10 cellular contexts compared by ENCODE assay signal in the genomic region with DNA sequence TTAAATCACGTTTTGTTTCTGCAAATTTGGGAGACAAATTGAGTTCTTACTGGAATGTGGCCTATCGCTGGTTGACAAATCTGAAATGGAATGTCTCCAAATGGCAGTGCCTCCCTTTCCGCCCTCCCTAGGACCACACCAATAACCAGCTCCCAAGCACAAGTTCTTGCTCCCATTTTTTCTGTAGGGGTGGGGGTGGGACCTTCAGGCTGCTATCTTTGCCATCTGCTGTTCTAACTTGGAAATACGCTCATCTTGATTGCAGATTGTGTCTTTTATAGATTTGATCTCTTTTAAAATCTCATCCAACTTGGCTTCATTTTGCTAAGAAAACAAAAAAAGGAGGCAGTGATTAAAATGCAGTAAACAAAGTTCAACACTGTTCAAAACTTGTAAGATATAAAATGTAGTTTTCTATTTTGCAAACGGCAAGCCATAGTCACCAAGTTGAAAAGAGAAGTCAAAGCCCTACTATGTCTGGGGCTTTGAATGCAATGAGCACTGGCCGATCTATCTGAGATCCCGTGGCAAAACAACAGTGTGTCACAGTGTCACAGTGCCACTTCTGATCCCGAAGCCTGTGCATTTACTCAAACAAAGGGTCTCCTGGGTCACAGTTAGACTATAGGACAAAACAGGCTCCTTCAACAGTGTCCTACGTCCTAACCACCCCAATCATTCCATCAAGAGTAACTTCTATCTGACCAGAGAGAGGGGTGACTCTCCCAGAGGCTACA. TPM values are rescaled to one million over a fixed set of nuclear protein-coding genes. Genes with fewer than 3 reads are reported as not detected.
DNase-seq lines count a peak whose midpoint lies in the region; ATAC-seq and TF ChIP-seq lines count a peak whose summit lies in the region.
"Had no signal": no experiment of that assay in that cellular context is flagged by ENCODE, and none has a peak within 500 bp of the region (broad histone marks: within the 10 kb centered on the region; RNA-seq: fewer than 3 reads in every experiment).

No MANE protein-coding gene starts in this region.

- H3K9me3 Mint-ChIP-seq in activated naive CD4-positive, alpha-beta T cell treated with anti-CD3 and anti-CD28 coated beads, Interleukin-2, amount 10 ng/mL, durations not matched to agents 7 days and 5 days = no peaks in the 10 kb centered on the region
- H3K9me3 Mint-ChIP-seq in activated naive CD4-positive, alpha-beta T cell treated with anti-CD3 and anti-CD28 coated beads, Interleukin-2, amount 50 U/mL, for 72 hours = no peaks in the 10 kb centered on the region
- H3K9me3 Mint-ChIP-seq in activated T-helper 17 cell treated with anti-CD3 and anti-CD28 coated beads, Interleukin-2, amount 50 U/mL, for 72 hours = no peaks in the 10 kb centered on the region

- H3K27me3 ChIP-seq in iPS-20b (ENCODE audit: insufficient read depth, low read length) (no peaks in the 10 kb centered on the region), thoracic aorta (replicated peaks; ENCODE audit: insufficient read depth) (no peaks in the 10 kb centered on the region)

- no peak for ATAC-seq in activated naive CD4-positive, alpha-beta T cell treated with anti-CD3 and anti-CD28 coated beads, Interleukin-2, amount 50 U/mL, for 72 hours
- no peak for ATAC-seq in activated T-helper 17 cell treated with anti-CD3 and anti-CD28 coated beads, Interleukin-2, amount 50 U/mL, for 72 hours (replicated peaks)
- ATAC-seq in thoracic aorta (ENCODE audit: insufficient number of reproducible peaks, low FRiP score, low read depth) (no peak), HG02588 (IDR thresholded peaks at IDR 0.05; ENCODE audit: unreplicated experiment) (no peak)

- no peaks in the 10 kb centered on the region for H3K9me3 ChIP-seq in iPS-20b (ENCODE audit: insufficient read depth, low read depth, low read length)
- no peaks in the 10 kb centered on the region for H3K9me3 ChIP-seq in thoracic aorta

- H3K4me3 ChIP-seq in iPS-20b (ENCODE audit: low read length) (no peak overlapping the region), thoracic aorta (no peak overlapping the region)

- peaks cover 83% of the 10 kb centered on the region for H3K36me3 ChIP-seq in iPS-20b (ENCODE audit: insufficient read depth, low read depth, low read length)
- peaks cover 41% of the 10 kb centered on the region for H3K36me3 ChIP-seq in thoracic aorta

- H3K4me1 Mint-ChIP-seq in activated naive CD4-positive, alpha-beta T cell treated with anti-CD3 and anti-CD28 coated beads, Interleukin-2, amount 10 ng/mL, durations not matched to agents 7 days and 5 days = peaks cover 41% of the 10 kb centered on the region
- peaks cover 29% of the 10 kb centered on the region for H3K4me1 Mint-ChIP-seq in activated T-helper 17 cell treated with anti-CD3 and anti-CD28 coated beads, Interleukin-2, amount 50 U/mL, for 72 hours

- peaks cover 2% of the 10 kb centered on the region for H3K36me3 Mint-ChIP-seq in activated naive CD4-positive, alpha-beta T cell treated with anti-CD3 and anti-CD28 coated beads, Interleukin-2, amount 10 ng/mL, durations not matched to agents 7 days and 5 days
- H3K36me3 Mint-ChIP-seq in activated naive CD4-positive, alpha-beta T cell treated with anti-CD3 and anti-CD28 coated beads, Interleukin-2, amount 50 U/mL, for 72 hours = peaks cover 5 to 19% of the 10 kb centered on the region in 2 donors
- H3K36me3 Mint-ChIP-seq in activated T-helper 17 cell treated with anti-CD3 and anti-CD28 coated beads, Interleukin-2, amount 50 U/mL, for 72 hours (ENCODE audit: low read depth) = peaks cover 53% of the 10 kb centered on the region

- peak overlapping the region; percentile 2 for H3K27ac Mint-ChIP-seq in activated naive CD4-positive, alpha-beta T cell treated with anti-CD3 and anti-CD28 coated beads, Interleukin-2, amount 10 ng/mL, durations not matched to agents 7 days and 5 days
- H3K27ac Mint-ChIP-seq in activated naive CD4-positive, alpha-beta T cell treated with anti-CD3 and anti-CD28 coated beads, Interleukin-2, amount 50 U/mL, for 72 hours = peak overlapping the region in 1 of 2 donors; percentile 20
- H3K27ac Mint-ChIP-seq in activated T-helper 17 cell treated with anti-CD3 and anti-CD28 coated beads, Interleukin-2, amount 50 U/mL, for 72 hours = peak overlapping the region; percentile 58

- H3K4me3 Mint-ChIP-seq in activated naive CD4-positive, alpha-beta T cell treated with anti-CD3 and anti-CD28 coated beads, Interleukin-2, amount 10 ng/mL, durations not matched to agents 7 days and 5 days = no peak overlapping the region
- no peak overlapping the region for H3K4me3 Mint-ChIP-seq in activated T-helper 17 cell treated with anti-CD3 and anti-CD28 coated beads, Interleukin-2, amount 50 U/mL, for 72 hours

- no peak for TF ChIP-seq CTCF in thoracic aorta (IDR thresholded peaks at IDR 0.05)

- no peak overlapping the region for H3K27ac ChIP-seq in iPS-20b (ENCODE audit: low read length)
- peak overlapping the region; percentile 5 to 10 for H3K27ac ChIP-seq in thoracic aorta

- H3K4me1 ChIP-seq in iPS-20b (ENCODE audit: insufficient read depth, low read length) (peaks cover 1% of the 10 kb centered on the region; the same call in 1 of the 2 replicates), thoracic aorta (ENCODE audit: control insufficient read depth in 1 of 2, low read depth in 2 of 2) (peaks cover 28 to 48% of the 10 kb centered on the region in 2 donors)

- H3K27me3 Mint-ChIP-seq in activated naive CD4-positive, alpha-beta T cell treated with anti-CD3 and anti-CD28 coated beads, Interleukin-2, amount 10 ng/mL, durations not matched to agents 7 days and 5 days = no peaks in the 10 kb centered on the region
- no peaks in the 10 kb centered on the region for H3K27me3 Mint-ChIP-seq in activated T-helper 17 cell treated with anti-CD3 and anti-CD28 coated beads, Interleukin-2, amount 50 U/mL, for 72 hours
- H3K27me3 Mint-ChIP-seq: activated CD4-positive, alpha-beta T cell treated with anti-CD3 and anti-CD28 coated beads for 36 hours had no signal

- peak overlapping the region; percentile 13; the same call in 1 of the 2 replicates for H3K9ac ChIP-seq in iPS-20b (ENCODE audit: low read depth, low read length)

- CTCF ChIA-PET in activated naive CD4-positive, alpha-beta T cell treated with anti-CD3 and anti-CD28 coated beads, Interleukin-2, amount 10 ng/mL, durations not matched to agents 7 days and 5 days (lab: Charles Lee) = interaction anchor here (1.3 to 3.0 kb wide), 5 partner anchors 12 to 157 kb away, joined by 3 to 28 read pairs (median 10); a partner anchor contains a TSS

- DNase-seq in activated naive CD4-positive, alpha-beta T cell treated with anti-CD3 and anti-CD28 coated beads, Interleukin-2, amount 10 ng/mL, durations not matched to agents 7 days and 5 days = no peak
- DNase-seq in activated naive CD4-positive, alpha-beta T cell treated with anti-CD3 and anti-CD28 coated beads, Interleukin-2, amount 50 U/mL, for 72 hours (ENCODE audit: low spot score in 2 of 2) = no peak
- DNase-seq in thoracic aorta (ENCODE audit: low spot score) (no peak), RKO (ENCODE audit: low spot score) (no peak), NCI-H82 treated with DMSO at 0.1 percent for 48 hours (lab: John Stamatoyannopoulos, UW; ENCODE audit: unreplicated experiment) (no peak)
- DNase-seq: activated CD4-positive, alpha-beta T cell treated with anti-CD3 and anti-CD28 coated beads for 36 hours; stimulated activated CD4-positive, alpha-beta T cell treated with anti-CD3 and anti-CD28 coated beads, Interleukin-2, amount 100 ng/mL, for 48 hours had no signal

RNA-seq across cellular contexts. Expression of a gene that starts 13.7 kb away (rescaled TPM):
- total RNA-seq in activated naive CD4-positive, alpha-beta T cell treated with anti-CD3 and anti-CD28 coated beads, Interleukin-2, amount 50 U/mL, for 72 hours = 10 to 100 TPM; 30.0 to 35.9 TPM
- 10 to 100 TPM; 79.7 to 89.1 TPM for total RNA-seq in activated T-helper 17 cell treated with anti-CD3 and anti-CD28 coated beads, Interleukin-2, amount 50 U/mL, for 72 hours
- 10 to 100 TPM; 14.3 to 17.3 TPM for total RNA-seq in thoracic aorta

RNA-seq across cellular contexts. Expression of a gene that starts 49.5 kb away (rescaled TPM):
- total RNA-seq in activated naive CD4-positive, alpha-beta T cell treated with anti-CD3 and anti-CD28 coated beads, Interleukin-2, amount 50 U/mL, for 72 hours = under 1 TPM in 1 of 2 donors, not detected in 1; 0.09 TPM
- under 1 TPM; 0.24 to 0.71 TPM for total RNA-seq in activated T-helper 17 cell treated with anti-CD3 and anti-CD28 coated beads, Interleukin-2, amount 50 U/mL, for 72 hours
- total RNA-seq in thoracic aorta = 1 to 10 TPM; 4.1 to 4.6 TPM
